25 cellular contexts compared by ENCODE assay signal in genomic region chr1:118983558-118984021, GRCh38. TPM values are rescaled to one million over a fixed set of nuclear protein-coding genes. Genes with fewer than 3 reads are reported as not detected.
A peak's percentile ranks its signal among the peaks of the same experiment; 100 is the strongest.
DNase-seq lines count a peak whose midpoint lies in the region; FAIRE-seq and TF ChIP-seq lines count a peak whose summit lies in the region.
"Had no signal": no experiment of that assay in that cellular context is flagged by ENCODE, and none has a peak within 500 bp of the region (broad histone marks: within the 10 kb centered on the region; RNA-seq: fewer than 3 reads in every experiment).

No MANE protein-coding gene starts in this region.

- H4K20me1 ChIP-seq in smooth muscle cell (ENCODE audit: low read depth), result no peaks in the 10 kb centered on the region

- H3K9me3 ChIP-seq in SJSA1 (replicated peaks) (no peaks in the 10 kb centered on the region), iPS-15b (ENCODE audit: control insufficient read depth, insufficient read depth, low read length) (no peaks in the 10 kb centered on the region), smooth muscle cell (replicated peaks; ENCODE audit: low read depth) (no peaks in the 10 kb centered on the region), small intestine (ENCODE audit: control insufficient read depth, low read depth) (no peaks in the 10 kb centered on the region), Peyer's patch (peaks cover 0 to 25% (median 0%) of the 10 kb centered on the region in 4 donors)
- H3K9me3 ChIP-seq: A549 had no signal

- H3K9ac ChIP-seq in iPS-15b (ENCODE audit: low read depth, low read length) (no peak overlapping the region), smooth muscle cell (ENCODE audit: low read depth) (no peak overlapping the region)
- H3K9ac ChIP-seq: parathyroid adenoma had no signal

- H3F3A ChIP-seq in smooth muscle cell (ENCODE audit: low read depth), result no peaks in the 10 kb centered on the region

- no peak for FAIRE-seq in small intestine (lab: Jason Lieb, UNC)
- FAIRE-seq: A549, urothelium cell line had no signal

- H3K36me3 Mint-ChIP-seq in activated CD4-positive, alpha-beta T cell treated with anti-CD3 and anti-CD28 coated beads, Interleukin-2, amount 10 ng/mL, durations not matched to agents 7 days and 5 days (ENCODE audit: low read depth), result peaks cover 10% of the 10 kb centered on the region

- H3K27me3 Mint-ChIP-seq in activated CD4-positive, alpha-beta T cell treated with anti-CD3 and anti-CD28 coated beads, Interleukin-2, amount 10 ng/mL, durations not matched to agents 7 days and 5 days, result peaks cover 87% of the 10 kb centered on the region

- H3K36me3 ChIP-seq in SJSA1, result peaks cover 68% of the 10 kb centered on the region
- H3K36me3 ChIP-seq in iPS-15b (ENCODE audit: control insufficient read depth, insufficient read depth, low read length), result no peaks in the 10 kb centered on the region
- H3K36me3 ChIP-seq in smooth muscle cell (ENCODE audit: low read depth), result no peaks in the 10 kb centered on the region
- H3K36me3 ChIP-seq in small intestine (ENCODE audit: control insufficient read depth in 2 of 2, insufficient read depth in 2 of 2, low read length in 2 of 2), result no peaks in the 10 kb centered on the region
- no peaks in the 10 kb centered on the region for H3K36me3 ChIP-seq in Peyer's patch
- H3K36me3 ChIP-seq: cardiac muscle cell had no signal

- TF ChIP-seq CTCF in smooth muscle cell (IDR thresholded peaks at IDR 0.05; ENCODE audit: borderline replicate concordance, insufficient read depth, poor library complexity, severe bottlenecking) (no peak), Peyer's patch (IDR thresholded peaks at IDR 0.05) (no peak)

- no peak for TF ChIP-seq POLR2A in Peyer's patch (IDR thresholded peaks at IDR 0.05)

- H3K27ac ChIP-seq in SJSA1 (peak overlapping the region; percentile 89), smooth muscle cell (ENCODE audit: low read depth) (no peak overlapping the region), small intestine (ENCODE audit: low read depth in 1 of 2, low read length in 1 of 2) (no peak overlapping the region), Peyer's patch (no peak overlapping the region)
- H3K27ac ChIP-seq: A549, cardiac muscle cell, parathyroid adenoma had no signal

- no peak overlapping the region for H2AFZ ChIP-seq in smooth muscle cell (ENCODE audit: low read depth)
- H2AFZ ChIP-seq: parathyroid adenoma had no signal

- CTCF ChIA-PET in activated CD4-positive, alpha-beta T cell treated with anti-CD3 and anti-CD28 coated beads, Interleukin-2, amount 10 ng/mL, durations not matched to agents 7 days and 5 days (lab: Charles Lee), result no interaction called here

- H3K79me2 ChIP-seq in smooth muscle cell (ENCODE audit: low read depth), result peaks cover 8% of the 10 kb centered on the region
- H3K79me2 ChIP-seq: parathyroid adenoma had no signal

- H3K27ac Mint-ChIP-seq in activated CD4-positive, alpha-beta T cell treated with anti-CD3 and anti-CD28 coated beads, Interleukin-2, amount 10 ng/mL, durations not matched to agents 7 days and 5 days, result peak overlapping the region; percentile 66
- H3K27ac Mint-ChIP-seq: activated naive CD4-positive, alpha-beta T cell treated with anti-CD3 and anti-CD28 coated beads for 36 hours; CD4-positive, alpha-beta T cell had no signal

- POLR2A ChIA-PET in activated CD4-positive, alpha-beta T cell treated with anti-CD3 and anti-CD28 coated beads, Interleukin-2, amount 10 ng/mL, durations not matched to agents 7 days and 5 days (lab: Charles Lee), result no interaction called here

- 56% methylated on average over 22 of the region's 22 CpGs for WGBS in smooth muscle cell (ENCODE audit: low lambda C conversion rate)
- WGBS in small intestine, 3 donors, result 16 to 21% (median 17%) methylated on average over 22 of the region's 22 CpGs

- H3K4me1 ChIP-seq in SJSA1 (replicated peaks) (peaks cover 27% of the 10 kb centered on the region), iPS-15b (ENCODE audit: control insufficient read depth, insufficient read depth, low read length) (peaks cover 9% of the 10 kb centered on the region), smooth muscle cell (ENCODE audit: low read depth) (no peaks in the 10 kb centered on the region), small intestine (ENCODE audit: control insufficient read depth in 2 of 2, insufficient read depth in 1 of 2, low read depth in 1 of 2, low read length in 1 of 2) (peaks cover 0 to 5% of the 10 kb centered on the region in 2 donors), Peyer's patch (peaks cover 0 to 47% (median 0%) of the 10 kb centered on the region in 4 donors)
- H3K4me1 ChIP-seq: A549, parathyroid adenoma had no signal

- DNase-seq in activated CD4-positive, alpha-beta T cell treated with anti-CD3 and anti-CD28 coated beads, Interleukin-2, amount 10 ng/mL, durations not matched to agents 7 days and 5 days, result no peak
- no peak for DNase-seq in activated CD4-positive, alpha-beta T cell treated with anti-CD3 and anti-CD28 coated beads, Interleukin-2, amount 50 U/mL, for 4 hours
- no peak for DNase-seq in SJSA1 (ENCODE audit: low read depth in 1 of 2, low spot score in 2 of 2)
- DNase-seq in smooth muscle cell (lab: John Stamatoyannopoulos, UW; ENCODE audit: unreplicated experiment), result no peak
- DNase-seq in small intestine, result no peak
- DNase-seq in G401 (ENCODE audit: low spot score), result no peak
- DNase-seq in Peyer's patch, result no peak
- DNase-seq: activated naive CD4-positive, alpha-beta T cell treated with anti-CD3 and anti-CD28 coated beads for 36 hours; CD4-positive, alpha-beta T cell; DMS79; effector CD4-positive, alpha-beta T cell; hippocampal formation; KG1; left cardiac atrium; NCI-H1092; NCI-H2107; NCI-H774; RPMI8226; stimulated activated CD4-positive, alpha-beta T cell treated with anti-CD3 and anti-CD28 coated beads, Interleukin-12 subunit alpha, Interleukin-12 subunit beta, amount 100 ng/mL, for 4 hours; stimulated activated naive CD4-positive, alpha-beta T cell treated with Interleukin-2 at 50 U/mL for 16 hours had no signal

- in situ Hi-C loops in G401 (cut with HindIII; ENCODE audit: low sequenced_read_pairs), result no loop called here

- H3K4me3 ChIP-seq in SJSA1 (peak overlapping the region; percentile 66), iPS-15b (ENCODE audit: low read depth, low read length) (peak overlapping the region; percentile 43), smooth muscle cell (no peak overlapping the region), small intestine (ENCODE audit: low read depth in 1 of 2, low read length in 2 of 2) (no peak overlapping the region), Peyer's patch (no peak overlapping the region)
- H3K4me3 ChIP-seq: A549, cardiac muscle cell had no signal

- H3K9me3 Mint-ChIP-seq in activated CD4-positive, alpha-beta T cell treated with anti-CD3 and anti-CD28 coated beads, Interleukin-2, amount 10 ng/mL, durations not matched to agents 7 days and 5 days, result peaks cover 17% of the 10 kb centered on the region

- H3K4me1 Mint-ChIP-seq in activated CD4-positive, alpha-beta T cell treated with anti-CD3 and anti-CD28 coated beads, Interleukin-2, amount 10 ng/mL, durations not matched to agents 7 days and 5 days, result peaks cover 15% of the 10 kb centered on the region

- peak overlapping the region; percentile 75 for H3K4me2 ChIP-seq in smooth muscle cell
- H3K4me2 ChIP-seq: A549 had no signal

- H3K4me3 Mint-ChIP-seq in activated CD4-positive, alpha-beta T cell treated with anti-CD3 and anti-CD28 coated beads, Interleukin-2, amount 10 ng/mL, durations not matched to agents 7 days and 5 days, result peak overlapping the region; percentile 10
- H3K4me3 Mint-ChIP-seq: activated naive CD4-positive, alpha-beta T cell treated with anti-CD3 and anti-CD28 coated beads for 36 hours; CD4-positive, alpha-beta T cell had no signal

- H3K27me3 ChIP-seq in SJSA1 (replicated peaks) (no peaks in the 10 kb centered on the region), iPS-15b (ENCODE audit: control insufficient read depth, insufficient read depth, low read length) (peaks cover 100% of the 10 kb centered on the region), smooth muscle cell (ENCODE audit: low read depth) (peaks cover 100% of the 10 kb centered on the region), small intestine (ENCODE audit: control insufficient read depth in 2 of 2, insufficient read depth in 2 of 2, low read length in 2 of 2) (peaks cover 20 to 72% of the 10 kb centered on the region in 2 donors), Peyer's patch (peaks cover 0 to 88% of the 10 kb centered on the region in 2 donors)

RNA-seq across cellular contexts. Expression of gene TBX15, which starts 4.6 kb away (rescaled TPM):
- total RNA-seq in activated CD4-positive, alpha-beta T cell treated with anti-CD3 and anti-CD28 coated beads, Interleukin-2, amount 10 ng/mL, durations not matched to agents 7 days and 5 days, result not detected
- 16.0 and 31.0 TPM in 2 replicates for total RNA-seq in SJSA1 (2014; rRNA removed; shearing (Covaris generic))
- total RNA-seq in smooth muscle cell (3.5 and 7.4 TPM in 2 replicates), Peyer's patch (1 to 10 TPM in 1 of 4 donors, under 1 TPM in 1, not detected in 2; 0.40 to 3.3 TPM)
- polyA plus RNA-seq in smooth muscle cell (2.1 and 2.7 TPM in 2 replicates), small intestine (under 1 TPM in 1 of 3 donors, not detected in 2; 0.09 TPM)
- 7.0 and 8.1 TPM in 2 replicates for total RNA-seq in G401 (2014; rRNA removed; shearing (Covaris generic))
- total RNA-seq: activated naive CD4-positive, alpha-beta T cell treated with anti-CD3 and anti-CD28 coated beads for 36 hours; cardiac muscle cell; CD4-positive, alpha-beta T cell had no signal
- polyA plus RNA-seq: cardiac muscle cell had no signal

Comparison
In these comparisons a context has a peak if more than half of its experiments do, and no peak if none do; other contexts are left out.
1. H3K4me3 ChIP-seq: peak in SJSA1 (single experiment) and iPS-15b (single experiment); none in smooth muscle cell (single experiment), small intestine (0 of 2) and Peyer's patch (0 of 4).